ENCODE assay signal across 28 cellular contexts in genomic region chr2:23611839-23612238, GRCh38.
"Had no signal": no experiment of that assay in that cellular context is flagged by ENCODE, and none has a peak within 500 bp of the region (broad histone marks: within the 10 kb centered on the region; RNA-seq: fewer than 3 reads in every experiment).

No MANE protein-coding gene starts in this region.

- H3K36me3 ChIP-seq: adrenal gland, ascending aorta, brain microvascular endothelial cell, breast epithelium, cardiac muscle cell had no signal

- H3K9me3 ChIP-seq: adrenal gland had no signal

- H3K4me3 ChIP-seq: adrenal gland, ascending aorta, body of pancreas, breast epithelium, cardiac muscle cell had no signal

- H3K4me1 ChIP-seq: body of pancreas, breast epithelium had no signal

- H3K27ac ChIP-seq: adrenal gland, ascending aorta, body of pancreas, brain microvascular endothelial cell, breast epithelium, cardiac muscle cell had no signal

- DNase-seq: activated effector memory CD4-positive, alpha-beta T cell treated with anti-CD3 and anti-CD28 coated beads, Interleukin-2, amount 50 U/mL, for 16 hours; activated effector memory CD4-positive, alpha-beta T cell treated with Interleukin-2 at 50 U/mL for 16 hours; activated gamma-delta T cell; activated gamma-delta T cell treated with Interleukin-2 at 50 U/mL for 16 hours; activated naive CD4-positive, alpha-beta T cell; activated naive CD4-positive, alpha-beta T cell treated with anti-CD3 and anti-CD28 coated beads for 36 hours; activated naive CD4-positive, alpha-beta T cell treated with anti-CD3 and anti-CD28 coated beads, Interleukin-2, amount 10 ng/mL, durations not matched to agents 7 days and 5 days; activated naive CD4-positive, alpha-beta T cell treated with anti-CD3 and anti-CD28 coated beads, Interleukin-2, amount 50 U/mL, for 16 hours; activated naive CD4-positive, alpha-beta T cell treated with Interleukin-2 at 50 U/mL for 16 hours; activated naive CD8-positive, alpha-beta T cell treated with anti-CD3 and anti-CD28 coated beads for 36 hours; activated naive CD8-positive, alpha-beta T cell treated with anti-CD3 and anti-CD28 coated beads, Interleukin-2, amount 10 ng/mL, durations not matched to agents 7 days and 5 days; activated naive CD8-positive, alpha-beta T cell treated with anti-CD3 and anti-CD28 coated beads, Interleukin-2, amount 50 U/mL, for 24 hours; activated T-cell treated with anti-CD3 and anti-CD28 coated beads, Interleukin-2, amount 50 U/mL, for 24 hours; activated T-cell treated with anti-CD3 and anti-CD28 coated beads, Interleukin-2, amount 50 U/mL, for 4 hours; activated T-cell treated with anti-CD3 and anti-CD28 coated beads, Interleukin-2, amount 50 U/mL, for 48 hours; activated T-cell treated with anti-CD3 and anti-CD28 coated beads, Interleukin-2, amount 50 U/mL, for 72 hours; adrenal gland; amniotic stem cell; amygdala; anterior cingulate cortex; body of pancreas; brain microvascular endothelial cell; caudate nucleus; central memory CD4-positive, alpha-beta T cell; cerebellar nuclear complex had no signal
